ENCODE assay signal across 8 cellular contexts in genomic region chr17:80219013-80219776, GRCh38. TPM values are rescaled to one million over a fixed set of nuclear protein-coding genes. Genes with fewer than 3 reads are reported as not detected.
DNase-seq lines count a peak whose midpoint lies in the region; ATAC-seq and TF ChIP-seq lines count a peak whose summit lies in the region.

No MANE protein-coding gene starts in this region.

- H3K9me3 Mint-ChIP-seq in HFFc6: no peaks in the 10 kb centered on the region
- no peaks in the 10 kb centered on the region for H3K9me3 Mint-ChIP-seq in WTC11

- CTCF ChIA-PET in WTC11 (lab: Charles Lee): interaction anchor here (0.9 to 1.5 kb wide), 3 partner anchors 37 to 118 kb away, joined by 3 to 8 read pairs (median 3); partner anchors contain the start of gene GAA

- peak overlapping the region; percentile 94 for H3K4me3 Mint-ChIP-seq in HFFc6
- peak overlapping the region; percentile 91 for H3K4me3 Mint-ChIP-seq in WTC11

- H3K27ac Mint-ChIP-seq in HFFc6 (peak overlapping the region; percentile 77), WTC11 (peak overlapping the region; percentile 63; the same call in 1 of the 2 replicates)

- peaks cover 17% of the 10 kb centered on the region for H3K36me3 Mint-ChIP-seq in HFFc6 (ENCODE audit: low read depth)
- H3K36me3 Mint-ChIP-seq in WTC11: peaks cover 7% of the 10 kb centered on the region

- ATAC-seq in WTC11: peak; percentile 36

- TF ChIP-seq CTCF in HFFc6 (IDR thresholded peaks at IDR 0.05) (no peak), WTC11 (IDR thresholded peaks at IDR 0.05) (no peak), cardiac fibroblast (IDR thresholded peaks at IDR 0.05; ENCODE audit: low read depth, low read length) (no peak)

- H3K4me3 ChIP-seq in cardiac fibroblast (replicated peaks in 1 of 2; ENCODE audit: low read depth in 2 of 2, low read length in 2 of 2): peak overlapping the region; percentile 82 to 90

- H3K27me3 Mint-ChIP-seq in HFFc6 (ENCODE audit: insufficient read depth): no peaks in the 10 kb centered on the region; the same call in none of the 2 replicates
- H3K27me3 Mint-ChIP-seq in WTC11 (ENCODE audit: low read depth): no peaks in the 10 kb centered on the region

- DNase-seq in EL: peak; percentile 90
- peak; percentile 71 for DNase-seq in HFFc6
- DNase-seq in NCI-H2029 treated with DMSO at 0.1 percent for 48 hours (lab: John Stamatoyannopoulos, UW): peak; percentile 2
- no peak for DNase-seq in WTC11 (ENCODE audit: low spot score)
- peak; percentile 78 to 82 for DNase-seq in cardiac fibroblast (ENCODE audit: low read depth in 2 of 2)
- DNase-seq in kidney glomerular epithelial cell (lab: John Stamatoyannopoulos, UW): peak; percentile 68
- DNase-seq in stimulated activated CD4-positive, alpha-beta T cell treated with anti-CD3 and anti-CD28 coated beads, Interleukin-1b, Interleukin-23, amount 100 ng/mL, for 48 hours: peak; percentile 92
- no peak for DNase-seq in NCI-H2081 treated with DMSO at 0.1 percent for 48 hours (lab: John Stamatoyannopoulos, UW)

- H3K4me1 Mint-ChIP-seq in HFFc6 (ENCODE audit: low read depth) (peaks cover 13% of the 10 kb centered on the region), WTC11 (peaks cover 10% of the 10 kb centered on the region)

- POLR2A ChIA-PET in WTC11 (lab: Charles Lee): interaction anchor here (0.8 kb wide), 1 partner anchor 68 kb away, joined by 5 read pairs; no protein-coding TSS in a partner anchor

TF ChIP-seq in WTC11, 78 proteins besides CTCF, POLR2A, EP300 and RAD21:
- TF ChIP-seq EMX1 (CRISPR knock-in tag; IDR thresholded peaks at IDR 0.05) (no peak), NFATC4 (CRISPR knock-in tag; IDR thresholded peaks at IDR 0.05) (no peak), ZNF317 (CRISPR knock-in tag; IDR thresholded peaks at IDR 0.05; ENCODE audit: borderline replicate concordance, low read depth) (no peak), AR (CRISPR knock-in tag; IDR thresholded peaks at IDR 0.05) (no peak), ZMAT4 (CRISPR knock-in tag; IDR thresholded peaks at IDR 0.05) (no peak), FOXK1 (CRISPR knock-in tag; IDR thresholded peaks at IDR 0.05) (no peak), CBFB (CRISPR knock-in tag; IDR thresholded peaks at IDR 0.05; ENCODE audit: low read depth) (no peak), ZNF281 (CRISPR knock-in tag; IDR thresholded peaks at IDR 0.05) (no peak), CREM (CRISPR knock-in tag; IDR thresholded peaks at IDR 0.05) (no peak), ELF4 (CRISPR knock-in tag; IDR thresholded peaks at IDR 0.05; ENCODE audit: low read depth) (no peak), NR2C2 (CRISPR knock-in tag; IDR thresholded peaks at IDR 0.05) (no peak), NR1H2 (CRISPR knock-in tag; IDR thresholded peaks at IDR 0.05) (no peak)
- TF ChIP-seq, protein P1, sequence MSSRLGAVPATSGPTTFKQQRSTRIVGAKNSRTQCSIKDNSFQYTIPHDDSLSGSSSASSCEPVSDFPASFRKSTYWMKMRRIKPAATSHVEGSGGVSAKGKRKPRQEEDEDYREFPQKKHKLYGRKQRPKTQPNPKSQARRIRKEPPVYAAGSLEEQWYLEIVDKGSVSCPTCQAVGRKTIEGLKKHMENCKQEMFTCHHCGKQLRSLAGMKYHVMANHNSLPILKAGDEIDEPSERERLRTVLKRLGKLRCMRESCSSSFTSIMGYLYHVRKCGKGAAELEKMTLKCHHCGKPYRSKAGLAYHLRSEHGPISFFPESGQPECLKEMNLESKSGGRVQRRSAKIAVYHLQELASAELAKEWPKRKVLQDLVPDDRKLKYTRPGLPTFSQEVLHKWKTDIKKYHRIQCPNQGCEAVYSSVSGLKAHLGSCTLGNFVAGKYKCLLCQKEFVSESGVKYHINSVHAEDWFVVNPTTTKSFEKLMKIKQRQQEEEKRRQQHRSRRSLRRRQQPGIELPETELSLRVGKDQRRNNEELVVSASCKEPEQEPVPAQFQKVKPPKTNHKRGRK (CRISPR knock-in tag; IDR thresholded peaks at IDR 0.05; ENCODE audit: borderline replicate concordance): no peak
- TF ChIP-seq, protein P2, sequence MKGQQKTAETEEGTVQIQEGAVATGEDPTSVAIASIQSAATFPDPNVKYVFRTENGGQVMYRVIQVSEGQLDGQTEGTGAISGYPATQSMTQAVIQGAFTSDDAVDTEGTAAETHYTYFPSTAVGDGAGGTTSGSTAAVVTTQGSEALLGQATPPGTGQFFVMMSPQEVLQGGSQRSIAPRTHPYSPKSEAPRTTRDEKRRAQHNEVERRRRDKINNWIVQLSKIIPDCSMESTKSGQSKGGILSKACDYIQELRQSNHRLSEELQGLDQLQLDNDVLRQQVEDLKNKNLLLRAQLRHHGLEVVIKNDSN (CRISPR knock-in tag; IDR thresholded peaks at IDR 0.05): no peak

RNA-seq across cellular contexts. Expression of gene SGSH, which starts 0.9 kb away (rescaled TPM):
- total RNA-seq in HFFc6 (2021; fragmentation: NEBNext Ultra II Directional; extraction: Animal tissue kit (Norgen Biotek cat#: 25700)): 10 to 100 TPM; 41.2 to 52.6 (median 47.5) TPM
- 22.0 to 27.7 TPM (median 22.0 TPM) in 3 replicates for total RNA-seq in WTC11 (2021)

RNA-seq across cellular contexts. Expression of gene SLC26A11, which starts 1.0 kb away (rescaled TPM):
- 10 to 100 TPM; 11.4 to 13.6 (median 12.5) TPM for total RNA-seq in HFFc6 (2021; fragmentation: NEBNext Ultra II Directional; extraction: Animal tissue kit (Norgen Biotek cat#: 25700))
- total RNA-seq in WTC11 (2021): 19.1 to 26.4 TPM (median 23.5 TPM) in 3 replicates

RNA-seq across cellular contexts. Expression of gene RNF213, which starts 41.5 kb away (rescaled TPM):
- 10 to 100 TPM; 42.0 to 51.6 (median 48.3) TPM for total RNA-seq in HFFc6 (2021; fragmentation: NEBNext Ultra II Directional; extraction: Animal tissue kit (Norgen Biotek cat#: 25700))
- total RNA-seq in WTC11 (2021): 70.3 to 72.6 TPM (median 70.5 TPM) in 3 replicates

RNA-seq across cellular contexts. Expression of gene CARD14, which starts 49.4 kb away (rescaled TPM):
- total RNA-seq in HFFc6 (2021; fragmentation: NEBNext Ultra II Directional; extraction: Animal tissue kit (Norgen Biotek cat#: 25700)): not detected
- 0.18 to 0.83 TPM (median 0.25 TPM) in 3 replicates for total RNA-seq in WTC11 (2021)

Comparison
In these comparisons a context has a peak if more than half of its experiments do, and no peak if none do; other contexts are left out.
1. DNase-seq: peak in EL (single experiment), HFFc6 (single experiment), NCI-H2029 treated with DMSO at 0.1 percent for 48 hours (single experiment), cardiac fibroblast (2 of 2), kidney glomerular epithelial cell (single experiment) and stimulated activated CD4-positive, alpha-beta T cell treated with anti-CD3 and anti-CD28 coated beads, Interleukin-1b, Interleukin-23, amount 100 ng/mL, for 48 hours (single experiment); none in WTC11 (single experiment) and NCI-H2081 treated with DMSO at 0.1 percent for 48 hours (single experiment).